ENCODE assay signal across 21 cellular contexts in the genomic region with DNA sequence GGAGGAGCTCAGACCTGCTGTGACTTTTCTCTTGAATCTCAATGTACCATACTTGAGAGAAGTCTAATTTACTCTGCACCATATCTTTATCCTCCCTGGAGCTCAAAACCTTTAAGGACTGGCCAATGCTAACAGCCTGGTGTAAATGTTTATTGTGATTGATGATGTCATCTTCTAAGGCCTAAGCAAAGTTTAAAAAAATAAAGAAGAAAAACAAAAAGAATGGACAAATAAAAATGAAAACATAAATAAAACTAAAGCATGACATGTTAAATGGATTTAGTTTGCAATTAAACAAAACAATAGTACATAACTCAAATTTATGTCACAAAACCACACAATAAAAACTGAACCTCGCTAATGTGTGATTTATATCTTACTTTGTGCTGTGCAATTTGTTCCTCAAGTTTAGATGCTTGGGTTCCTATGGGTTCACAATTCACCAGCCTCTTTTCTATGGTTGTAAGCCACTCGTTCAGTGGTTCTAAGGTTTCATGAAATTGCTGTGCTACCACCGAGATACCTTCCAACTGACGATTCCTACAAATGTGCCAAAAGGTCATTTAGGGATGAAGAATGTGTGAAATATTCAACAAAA.
DNase-seq lines count a peak whose midpoint lies in the region; TF ChIP-seq lines count a peak whose summit lies in the region.
"Had no signal": no experiment of that assay in that cellular context is flagged by ENCODE, and none has a peak within 500 bp of the region (broad histone marks: within the 10 kb centered on the region; RNA-seq: fewer than 3 reads in every experiment).

No MANE protein-coding gene starts in this region.

- CTCF ChIA-PET in MCF 10A (lab: Yijun Ruan, JAX): interaction anchor here (0.8 kb wide), 1 partner anchor 17 kb away, joined by 3 read pairs; no protein-coding TSS in a partner anchor

- no peak overlapping the region for H3K27ac Mint-ChIP-seq in MCF 10A (ENCODE audit: low read depth, unreplicated experiment)
- H3K27ac Mint-ChIP-seq in nephron: peak overlapping the region; percentile 28 to 37 (median 34)
- H3K27ac Mint-ChIP-seq: activated T-helper 2 cell treated with anti-CD3 and anti-CD28 coated beads, Interferon-gamma antibody, Interleukin-2, Interleukin-4, amounts not matched to agents 10 μg/mL and 5 μg/mL and 100 μg/mL, durations not matched to agents 14 hours and 24 hours and 36 hours; dendritic cell treated with granulocyte-macrophage colony-stimulating factor and Interleukin-4, amounts not matched to agents 40 ng/mL and 50 ng/mL, for 4 days; H9; type B pancreatic cell had no signal

- no peak for TF ChIP-seq POLR2A in breast epithelium (IDR thresholded peaks at IDR 0.05)
- TF ChIP-seq POLR2A in vagina (IDR thresholded peaks at IDR 0.05): no peak

- H3K27me3 Mint-ChIP-seq in MCF 10A (ENCODE audit: insufficient read depth, unreplicated experiment): no peaks in the 10 kb centered on the region
- H3K27me3 Mint-ChIP-seq in nephron (ENCODE audit: low read depth): no peaks in the 10 kb centered on the region
- H3K27me3 Mint-ChIP-seq: brain; dendritic cell treated with granulocyte-macrophage colony-stimulating factor and Interleukin-4, amounts not matched to agents 40 ng/mL and 50 ng/mL, for 4 days; type B pancreatic cell had no signal

- H3K9me3 Mint-ChIP-seq in MCF 10A (ENCODE audit: unreplicated experiment) (no peaks in the 10 kb centered on the region), nephron (no peaks in the 10 kb centered on the region)
- H3K9me3 Mint-ChIP-seq: activated T-helper 2 cell treated with anti-CD3 and anti-CD28 coated beads, Interferon-gamma antibody, Interleukin-2, Interleukin-4, amounts not matched to agents 10 μg/mL and 5 μg/mL and 100 μg/mL, durations not matched to agents 14 hours and 24 hours and 36 hours; brain; H9; type B pancreatic cell had no signal

- DNase-seq in MCF 10A (ENCODE audit: unreplicated experiment): no peak
- DNase-seq in breast epithelium (ENCODE audit: low spot score in 2 of 2): no peak
- peak; percentile 51 for DNase-seq in choroid plexus epithelial cell (ENCODE audit: low read depth)
- no peak for DNase-seq in vagina (ENCODE audit: extremely low spot score in 2 of 2)
- DNase-seq in D341Med (ENCODE audit: low spot score): no peak
- no peak for DNase-seq in NCI-H1048 (lab: John Stamatoyannopoulos, UW)
- no peak for DNase-seq in NCI-H69 (lab: John Stamatoyannopoulos, UW)
- DNase-seq: activated CD4-positive, alpha-beta T cell treated with anti-CD3 and anti-CD28 coated beads for 4 hours; GDM1; H9; left cardiac atrium; NCI-H1930; stimulated activated CD4-positive, alpha-beta T cell treated with anti-CD3 and anti-CD28 coated beads, Interleukin-1b, Interleukin-23, amount 100 ng/mL, for 48 hours; stimulated activated naive CD8-positive, alpha-beta T cell treated with anti-CD3 and anti-CD28 coated beads, Interleukin-15, Interleukin-2, amounts not matched to agents 100 U/mL and 50 U/mL, for 24 hours had no signal

- POLR2A ChIA-PET in MCF 10A (lab: Yijun Ruan, JAX): interaction anchor here (1.0 kb wide), 1 partner anchor 12 kb away, joined by 4 read pairs; no protein-coding TSS in a partner anchor

- H3K36me3 ChIP-seq in breast epithelium (no peaks in the 10 kb centered on the region), vagina (peaks cover 0 to 73% of the 10 kb centered on the region in 2 donors)

- no peak overlapping the region for H3K4me3 Mint-ChIP-seq in MCF 10A (ENCODE audit: unreplicated experiment)
- no peak overlapping the region for H3K4me3 Mint-ChIP-seq in nephron
- H3K4me3 Mint-ChIP-seq: brain; dendritic cell treated with granulocyte-macrophage colony-stimulating factor and Interleukin-4, amounts not matched to agents 40 ng/mL and 50 ng/mL, for 4 days; H9; type B pancreatic cell had no signal

- intact Hi-C loops in MCF 10A (cut with micrococcal nuclease): no loop called here
- intact Hi-C loops in breast epithelium (cut with DNase I; ENCODE audit: low total_unique reads): no loop called here
- intact Hi-C loops in vagina (cut with DNase I): no loop called here

- H3K9me3 ChIP-seq in breast epithelium (no peaks in the 10 kb centered on the region), vagina (no peaks in the 10 kb centered on the region)
- H3K9me3 ChIP-seq: BLaER1 had no signal

- H3K4me3 ChIP-seq in breast epithelium (no peak overlapping the region), choroid plexus epithelial cell (ENCODE audit: low read depth, low read length) (no peak overlapping the region), vagina (no peak overlapping the region)
- H3K4me3 ChIP-seq: BLaER1 had no signal

- TF ChIP-seq CTCF in MCF 10A (IDR thresholded peaks at IDR 0.05; ENCODE audit: unreplicated experiment) (no peak), breast epithelium (IDR thresholded peaks at IDR 0.05) (no peak), choroid plexus epithelial cell (conservative IDR thresholded peaks at IDR 0.05; ENCODE audit: low read depth, low read length) (no peak), nephron (IDR thresholded peaks at IDR 0.05; ENCODE audit: unreplicated experiment in 3 of 3) (no peak), vagina (IDR thresholded peaks at IDR 0.05) (no peak)

- H3K4me1 Mint-ChIP-seq in MCF 10A (ENCODE audit: insufficient read depth, unreplicated experiment) (peaks cover 10% of the 10 kb centered on the region), nephron (peaks cover 52% of the 10 kb centered on the region)

- H3K27me3 ChIP-seq in breast epithelium (no peaks in the 10 kb centered on the region), vagina (no peaks in the 10 kb centered on the region)
- H3K27me3 ChIP-seq: BLaER1 had no signal

- no peak overlapping the region for H3K27ac ChIP-seq in breast epithelium
- peak overlapping the region; percentile 81 for H3K27ac ChIP-seq in vagina
- H3K27ac ChIP-seq: BLaER1, RWPE1 had no signal

- H3K36me3 Mint-ChIP-seq in MCF 10A (ENCODE audit: insufficient read depth, unreplicated experiment): peaks cover 99% of the 10 kb centered on the region
- H3K36me3 Mint-ChIP-seq in nephron (ENCODE audit: low read depth): peaks cover 74% of the 10 kb centered on the region

- H3K4me1 ChIP-seq in breast epithelium: no peaks in the 10 kb centered on the region
- H3K4me1 ChIP-seq in vagina: peaks cover 67% of the 10 kb centered on the region
- H3K4me1 ChIP-seq: BLaER1 had no signal

- BruUV-seq in MCF 10A (replicated peaks; lab: Mats Ljungman, UMichigan): TSS peak; percentile 16
